Comparison of ENCODE assay signal across 1 cellular context in the genomic region with DNA sequence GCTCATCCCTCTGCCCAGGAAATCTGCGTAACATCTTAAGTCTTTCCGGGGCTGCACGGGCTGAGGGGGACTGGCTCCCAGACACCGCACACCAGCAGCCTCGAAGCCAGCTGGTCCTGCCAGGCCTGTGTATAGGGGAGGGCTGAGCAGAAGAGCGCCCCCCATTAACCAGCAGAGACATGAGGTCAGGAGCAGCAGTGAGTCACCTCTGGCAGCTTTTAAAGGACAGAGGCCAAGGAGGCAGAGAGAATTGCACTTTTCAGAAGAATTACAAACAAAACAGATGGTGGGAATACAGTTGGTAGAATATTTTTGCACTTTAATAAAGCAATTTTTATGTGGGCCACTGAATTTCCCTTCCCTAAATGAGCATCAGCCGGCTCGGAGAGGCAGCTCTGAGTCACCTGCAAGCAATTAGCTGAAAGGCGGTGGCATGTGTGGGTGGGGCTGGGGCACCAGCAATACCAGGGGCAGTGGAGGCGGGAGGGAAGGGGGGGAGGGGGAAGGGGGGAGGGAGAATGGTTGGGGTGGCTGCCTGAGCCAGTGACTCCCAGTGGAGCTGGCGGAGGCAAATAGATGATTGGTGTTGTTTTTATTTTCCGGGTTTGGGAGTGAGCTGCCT.
TF ChIP-seq lines count a peak whose summit lies in the region.

No MANE protein-coding gene starts in this region.

TF ChIP-seq in IMR-90, 13 proteins besides CTCF, POLR2A, EP300 and RAD21 (continued from another document):
- TF ChIP-seq, protein P1, sequence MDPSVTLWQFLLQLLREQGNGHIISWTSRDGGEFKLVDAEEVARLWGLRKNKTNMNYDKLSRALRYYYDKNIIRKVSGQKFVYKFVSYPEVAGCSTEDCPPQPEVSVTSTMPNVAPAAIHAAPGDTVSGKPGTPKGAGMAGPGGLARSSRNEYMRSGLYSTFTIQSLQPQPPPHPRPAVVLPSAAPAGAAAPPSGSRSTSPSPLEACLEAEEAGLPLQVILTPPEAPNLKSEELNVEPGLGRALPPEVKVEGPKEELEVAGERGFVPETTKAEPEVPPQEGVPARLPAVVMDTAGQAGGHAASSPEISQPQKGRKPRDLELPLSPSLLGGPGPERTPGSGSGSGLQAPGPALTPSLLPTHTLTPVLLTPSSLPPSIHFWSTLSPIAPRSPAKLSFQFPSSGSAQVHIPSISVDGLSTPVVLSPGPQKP (IDR thresholded peaks at IDR 0.05; ENCODE audit: borderline replicate concordance, low read depth, low read length), result no peak
- TF ChIP-seq RFX5 (IDR thresholded peaks at IDR 0.05; ENCODE audit: low read depth, low read length), result no peak
